Comparison of ENCODE assay signal across 28 cellular contexts in the genomic region with DNA sequence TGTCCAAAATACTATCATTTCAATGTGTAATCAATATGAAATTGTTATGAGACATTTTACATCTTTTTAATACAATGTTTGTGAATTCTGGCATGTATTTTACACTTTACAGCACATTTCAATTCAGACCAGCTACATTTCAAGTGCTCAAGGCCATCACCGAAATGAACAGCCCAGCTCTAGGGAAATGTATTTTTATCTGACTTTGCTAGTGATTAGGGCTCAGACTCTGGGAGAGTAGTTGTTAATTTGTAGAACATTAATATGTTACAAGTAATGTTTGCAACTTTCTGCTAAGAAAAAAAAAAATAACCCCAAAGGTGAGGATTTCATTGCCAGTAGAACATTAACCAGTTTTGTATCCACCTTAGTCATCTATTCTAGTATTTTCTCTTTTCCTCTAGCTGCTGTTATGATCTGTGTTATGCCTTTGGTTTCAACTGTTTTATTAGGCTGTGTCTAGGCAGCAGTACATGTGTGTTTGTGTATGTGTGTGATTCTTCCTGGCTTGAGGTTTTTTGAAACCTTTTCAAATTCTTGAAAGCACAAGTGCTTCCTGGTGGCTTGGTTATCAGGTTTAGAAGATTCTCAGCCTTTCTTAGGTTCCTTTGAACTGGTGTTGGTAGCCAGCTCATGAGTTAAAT.
DNase-seq lines count a peak whose midpoint lies in the region; ATAC-seq, FAIRE-seq and TF ChIP-seq lines count a peak whose summit lies in the region.
"Had no signal": no experiment of that assay in that cellular context is flagged by ENCODE, and none has a peak within 500 bp of the region (broad histone marks: within the 10 kb centered on the region; RNA-seq: fewer than 3 reads in every experiment).

No MANE protein-coding gene starts in this region.

- peaks cover 0 to 9% (median 2%) of the 10 kb centered on the region in 3 donors for H3K27me3 Mint-ChIP-seq in immature natural killer cell (ENCODE audit: low read depth in 3 of 3)

- no peak overlapping the region for H3K27ac Mint-ChIP-seq in immature natural killer cell
- H3K27ac Mint-ChIP-seq: activated CD8-positive, alpha-beta memory T cell treated with anti-CD3 and anti-CD28 coated beads, Interleukin-2, amount 10 ng/mL, durations not matched to agents 7 days and 5 days; B cell; CD8-positive, alpha-beta memory T cell; HFFc6; stimulated activated memory B cell treated with anti-CD40 and anti-IgM and Interleukin-4, amounts not matched to agents 10 μg/mL and 1 μg/mL and 100 μg/mL, for 72 hours had no signal

- ATAC-seq in GM21737 (IDR thresholded peaks at IDR 0.05; ENCODE audit: unreplicated experiment) (peak; percentile 77), GM18870 (IDR thresholded peaks at IDR 0.05; ENCODE audit: unreplicated experiment) (no peak), SK-N-SH treated with all-trans-retinoic acid at 6 μM for 48 hours (no peak)
- ATAC-seq: activated CD8-positive, alpha-beta memory T cell treated with anti-CD3 and anti-CD28 coated beads, Interleukin-2, amount 10 ng/mL, durations not matched to agents 7 days and 5 days; gastroesophageal sphincter; naive thymus-derived CD8-positive, alpha-beta T cell; stimulated activated memory B cell treated with anti-CD40 and anti-IgM and Interleukin-4, amounts not matched to agents 10 μg/mL and 1 μg/mL and 100 μg/mL, for 72 hours had no signal

- no peak overlapping the region for H3K4me3 Mint-ChIP-seq in immature natural killer cell
- H3K4me3 Mint-ChIP-seq: activated CD8-positive, alpha-beta memory T cell treated with anti-CD3 and anti-CD28 coated beads, Interleukin-2, amount 10 ng/mL, durations not matched to agents 7 days and 5 days; B cell; CD8-positive, alpha-beta memory T cell; HFFc6; naive thymus-derived CD8-positive, alpha-beta T cell; stimulated activated memory B cell treated with anti-CD40 and anti-IgM and Interleukin-4, amounts not matched to agents 10 μg/mL and 1 μg/mL and 100 μg/mL, for 72 hours had no signal

- no peak for TF ChIP-seq CTCF in LNCaP clone FGC (IDR thresholded peaks at IDR 0.05; ENCODE audit: control insufficient read depth, extremely low read depth, insufficient read depth)

- no peaks in the 10 kb centered on the region for H3K4me1 Mint-ChIP-seq in immature natural killer cell
- H3K4me1 Mint-ChIP-seq: activated CD8-positive, alpha-beta memory T cell treated with anti-CD3 and anti-CD28 coated beads, Interleukin-2, amount 10 ng/mL, durations not matched to agents 7 days and 5 days; B cell; CD8-positive, alpha-beta memory T cell; stimulated activated memory B cell treated with anti-CD40 and anti-IgM and Interleukin-4, amounts not matched to agents 10 μg/mL and 1 μg/mL and 100 μg/mL, for 72 hours had no signal

- H3K9me3 Mint-ChIP-seq in immature natural killer cell: no peaks in the 10 kb centered on the region
- H3K9me3 Mint-ChIP-seq: CD8-positive, alpha-beta memory T cell; HFFc6; naive thymus-derived CD8-positive, alpha-beta T cell; stimulated activated memory B cell treated with anti-CD40 and anti-IgM and Interleukin-4, amounts not matched to agents 10 μg/mL and 1 μg/mL and 100 μg/mL, for 72 hours had no signal

- H3K4me3 ChIP-seq in LNCaP clone FGC (ENCODE audit: low read depth, low read length): no peak overlapping the region
- H3K4me3 ChIP-seq: esophagus squamous epithelium, gastroesophageal sphincter, SK-N-MC had no signal

- DNase-seq in GM18507 (ENCODE audit: extremely low spot score, insufficient read length, low read depth): no peak
- peak; percentile 7 for DNase-seq in LNCaP clone FGC (ENCODE audit: low read depth)
- peak; percentile 84 for DNase-seq in kidney glomerular epithelial cell (lab: John Stamatoyannopoulos, UW)
- no peak for DNase-seq in immature natural killer cell
- no peak for DNase-seq in activated effector memory CD4-positive, alpha-beta T cell treated with Interleukin-2 at 50 U/mL for 16 hours
- DNase-seq: activated CD4-positive, alpha-beta T cell treated with anti-CD3 and anti-CD28 coated beads, Interleukin-2, amount 50 U/mL, for 1 hour; activated CD8-positive, alpha-beta memory T cell treated with anti-CD3 and anti-CD28 coated beads, Interleukin-2, amount 10 ng/mL, durations not matched to agents 7 days and 5 days; activated naive CD4-positive, alpha-beta T cell treated with anti-CD3 and anti-CD28 coated beads, Interleukin-2, amount 50 U/mL, for 16 hours; anterior cingulate cortex; caudate nucleus; CD8-positive, alpha-beta memory T cell; DMS153; esophagus squamous epithelium; HFFc6; naive thymus-derived CD8-positive, alpha-beta T cell; NCI-H1105; NCI-H2029; NCI-H2227 treated with DMSO at 0.1 percent for 48 hours; stimulated activated CD4-positive, alpha-beta T cell treated with anti-CD3 and anti-CD28 coated beads, Interleukin-4, amount 100 ng/mL, for 1 hour had no signal

- peak; percentile 80 for FAIRE-seq in GM18507 (lab: Jason Lieb, UNC)
- FAIRE-seq: A204.1, urothelium cell line had no signal

- no peaks in the 10 kb centered on the region for H3K36me3 Mint-ChIP-seq in immature natural killer cell
- H3K36me3 Mint-ChIP-seq: activated CD8-positive, alpha-beta memory T cell treated with anti-CD3 and anti-CD28 coated beads, Interleukin-2, amount 10 ng/mL, durations not matched to agents 7 days and 5 days; CD8-positive, alpha-beta memory T cell; naive thymus-derived CD8-positive, alpha-beta T cell; stimulated activated memory B cell treated with anti-CD40 and anti-IgM and Interleukin-4, amounts not matched to agents 10 μg/mL and 1 μg/mL and 100 μg/mL, for 72 hours had no signal

TF ChIP-seq in SK-N-SH treated with all-trans-retinoic acid at 6 μM for 48 hours, 23 proteins besides CTCF, POLR2A, EP300 and RAD21:
- TF ChIP-seq ESRRG (CRISPR knock-in tag; IDR thresholded peaks at IDR 0.05) (no peak), ZNF70 (CRISPR knock-in tag; IDR thresholded peaks at IDR 0.05) (no peak), BACH2 (CRISPR knock-in tag; IDR thresholded peaks at IDR 0.05; ENCODE audit: borderline replicate concordance) (no peak), GLIS3 (CRISPR knock-in tag; IDR thresholded peaks at IDR 0.05) (no peak), TOX (CRISPR knock-in tag; IDR thresholded peaks at IDR 0.05; ENCODE audit: borderline replicate concordance) (no peak), SNAI2 (CRISPR knock-in tag; IDR thresholded peaks at IDR 0.05) (no peak), ZFP3 (CRISPR knock-in tag; IDR thresholded peaks at IDR 0.05) (no peak), ZC3H10 (CRISPR knock-in tag; IDR thresholded peaks at IDR 0.05) (no peak), RARB (CRISPR knock-in tag; IDR thresholded peaks at IDR 0.05) (no peak)
- TF ChIP-seq, protein P1, sequence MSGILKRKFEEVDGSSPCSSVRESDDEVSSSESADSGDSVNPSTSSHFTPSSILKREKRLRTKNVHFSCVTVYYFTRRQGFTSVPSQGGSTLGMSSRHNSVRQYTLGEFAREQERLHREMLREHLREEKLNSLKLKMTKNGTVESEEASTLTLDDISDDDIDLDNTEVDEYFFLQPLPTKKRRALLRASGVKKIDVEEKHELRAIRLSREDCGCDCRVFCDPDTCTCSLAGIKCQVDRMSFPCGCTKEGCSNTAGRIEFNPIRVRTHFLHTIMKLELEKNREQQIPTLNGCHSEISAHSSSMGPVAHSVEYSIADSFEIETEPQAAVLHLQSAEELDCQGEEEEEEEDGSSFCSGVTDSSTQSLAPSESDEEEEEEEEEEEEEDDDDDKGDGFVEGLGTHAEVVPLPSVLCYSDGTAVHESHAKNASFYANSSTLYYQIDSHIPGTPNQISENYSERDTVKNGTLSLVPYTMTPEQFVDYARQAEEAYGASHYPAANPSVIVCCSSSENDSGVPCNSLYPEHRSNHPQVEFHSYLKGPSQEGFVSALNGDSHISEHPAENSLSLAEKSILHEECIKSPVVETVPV (CRISPR knock-in tag; IDR thresholded peaks at IDR 0.05): no peak

Comparison
In these comparisons a context has a peak if more than half of its experiments do, and no peak if none do; other contexts are left out.
1. DNase-seq: peak in LNCaP clone FGC (single experiment) and kidney glomerular epithelial cell (single experiment); none in GM18507 (single experiment), immature natural killer cell (0 of 3) and activated effector memory CD4-positive, alpha-beta T cell treated with Interleukin-2 at 50 U/mL for 16 hours (single experiment).